In the genomic region with DNA sequence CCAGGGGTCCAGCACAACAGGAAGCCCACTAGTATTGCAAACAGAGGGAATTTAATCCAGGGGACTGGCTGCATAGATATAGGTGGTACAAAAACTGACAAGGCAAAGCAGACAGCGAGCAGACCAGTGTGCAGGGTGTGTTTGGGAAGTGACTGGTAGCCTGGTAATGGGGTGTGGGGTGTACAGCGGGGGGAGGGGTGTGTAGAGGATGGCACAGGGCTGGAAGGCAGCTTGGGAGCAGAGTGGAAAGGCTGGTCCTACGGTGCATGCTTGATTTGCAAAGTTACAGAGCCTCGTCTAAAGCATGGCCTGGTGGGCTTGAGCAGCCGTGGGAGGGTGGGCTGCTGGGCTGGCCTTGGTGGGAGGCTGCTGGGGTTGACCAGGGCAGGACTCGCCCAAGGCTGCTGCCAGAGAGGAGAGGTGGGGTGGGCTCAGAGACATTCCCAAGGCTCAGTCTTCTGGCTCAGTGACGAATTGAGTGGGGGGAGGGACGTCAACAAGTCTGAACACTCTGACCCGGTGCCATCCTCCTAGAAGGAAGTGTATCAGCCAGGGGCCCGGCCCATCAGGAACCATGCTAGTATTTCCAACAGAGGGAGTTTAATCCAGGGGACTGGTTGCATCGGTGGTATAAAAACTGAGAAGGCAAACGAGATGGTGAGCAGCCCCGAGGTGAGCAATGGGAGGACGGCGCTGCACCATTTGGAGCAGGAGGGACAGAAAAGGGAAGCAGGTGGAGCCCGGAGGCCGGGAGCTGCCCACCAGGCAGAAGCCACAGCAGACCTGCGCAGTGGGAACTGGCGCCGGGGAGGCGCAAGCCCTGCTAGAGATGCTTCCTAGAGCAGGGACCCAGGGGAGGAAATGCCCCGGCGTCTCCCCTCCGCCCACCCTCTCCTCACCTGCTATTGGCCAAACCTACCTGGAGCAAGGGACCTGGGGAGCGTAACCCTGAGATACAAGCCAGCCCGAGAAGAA, we compare ENCODE assay signal across 1 cellular context.
TF ChIP-seq lines count a peak whose summit lies in the region.

No MANE protein-coding gene starts in this region.

TF ChIP-seq in SK-N-SH treated with all-trans-retinoic acid at 6 μM for 48 hours, 23 proteins besides CTCF, POLR2A, EP300 and RAD21 (continued from another document):
- TF ChIP-seq TSHZ2 (CRISPR knock-in tag; IDR thresholded peaks at IDR 0.05) (no peak), ESRRG (CRISPR knock-in tag; IDR thresholded peaks at IDR 0.05) (no peak), PATZ1 (CRISPR knock-in tag; IDR thresholded peaks at IDR 0.05; ENCODE audit: borderline replicate concordance) (no peak), CSDC2 (CRISPR knock-in tag; IDR thresholded peaks at IDR 0.05) (no peak), ZNF8 (CRISPR knock-in tag; IDR thresholded peaks at IDR 0.05) (no peak), OSR1 (CRISPR knock-in tag; IDR thresholded peaks at IDR 0.05) (no peak), ZC3H10 (CRISPR knock-in tag; IDR thresholded peaks at IDR 0.05) (no peak), RARB (CRISPR knock-in tag; IDR thresholded peaks at IDR 0.05) (no peak), ZFP30 (CRISPR knock-in tag; IDR thresholded peaks at IDR 0.05) (no peak), ZNF70 (CRISPR knock-in tag; IDR thresholded peaks at IDR 0.05) (no peak), BACH2 (CRISPR knock-in tag; IDR thresholded peaks at IDR 0.05; ENCODE audit: borderline replicate concordance) (no peak), POU6F1 (CRISPR knock-in tag; IDR thresholded peaks at IDR 0.05; ENCODE audit: borderline replicate concordance, low read depth) (no peak)
- TF ChIP-seq, protein P1, sequence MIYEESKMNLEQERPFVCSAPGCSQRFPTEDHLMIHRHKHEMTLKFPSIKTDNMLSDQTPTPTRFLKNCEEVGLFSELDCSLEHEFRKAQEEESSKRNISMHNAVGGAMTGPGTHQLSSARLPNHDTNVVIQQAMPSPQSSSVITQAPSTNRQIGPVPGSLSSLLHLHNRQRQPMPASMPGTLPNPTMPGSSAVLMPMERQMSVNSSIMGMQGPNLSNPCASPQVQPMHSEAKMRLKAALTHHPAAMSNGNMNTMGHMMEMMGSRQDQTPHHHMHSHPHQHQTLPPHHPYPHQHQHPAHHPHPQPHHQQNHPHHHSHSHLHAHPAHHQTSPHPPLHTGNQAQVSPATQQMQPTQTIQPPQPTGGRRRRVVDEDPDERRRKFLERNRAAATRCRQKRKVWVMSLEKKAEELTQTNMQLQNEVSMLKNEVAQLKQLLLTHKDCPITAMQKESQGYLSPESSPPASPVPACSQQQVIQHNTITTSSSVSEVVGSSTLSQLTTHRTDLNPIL (CRISPR knock-in tag; IDR thresholded peaks at IDR 0.05; ENCODE audit: low read depth): no peak
